Comparison of ENCODE assay signal across 13 cellular contexts in the genomic region with DNA sequence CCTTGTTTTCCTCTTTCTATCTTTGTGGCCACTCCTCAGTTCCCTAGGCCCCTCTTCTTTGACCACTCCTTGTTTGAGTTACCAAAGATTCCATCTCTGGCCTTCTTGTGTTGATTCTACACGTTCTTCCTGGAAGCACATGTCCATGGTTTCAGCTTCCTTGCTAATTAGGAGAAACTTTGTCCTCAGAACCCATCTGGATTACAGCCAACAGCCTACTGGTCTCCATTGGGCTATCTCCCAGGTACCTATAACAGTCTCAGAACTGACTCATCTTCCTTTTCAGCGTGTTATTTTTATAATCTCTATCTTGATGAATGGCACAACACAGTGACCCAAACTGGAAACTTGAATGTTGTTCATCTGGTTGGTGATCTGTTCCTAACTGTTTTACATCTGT. TPM values are rescaled to one million over a fixed set of nuclear protein-coding genes. Genes with fewer than 3 reads are reported as not detected.
DNase-seq lines count a peak whose midpoint lies in the region; ATAC-seq, FAIRE-seq and TF ChIP-seq lines count a peak whose summit lies in the region.
"Had no signal": no experiment of that assay in that cellular context is flagged by ENCODE, and none has a peak within 500 bp of the region (broad histone marks: within the 10 kb centered on the region; RNA-seq: fewer than 3 reads in every experiment).

No MANE protein-coding gene starts in this region.

- peak overlapping the region; percentile 71 for H3K27ac ChIP-seq in K562 (ENCODE audit: extremely low read depth, low read depth, low read length)
- H3K27ac ChIP-seq in vagina: no peak overlapping the region

- TF ChIP-seq RAD21 in K562 (CRISPR knock-in tag; conservative IDR thresholded peaks at IDR 0.05 in 1 of 2, IDR thresholded peaks at IDR 0.05 in 1 of 2): no peak

- H3K9me3 ChIP-seq in K562 (replicated peaks; ENCODE audit: control insufficient read depth, insufficient read depth, low read depth, low read length): peaks cover 3% of the 10 kb centered on the region; the same call in 1 of the 2 replicates
- H3K9me3 ChIP-seq in vagina: no peaks in the 10 kb centered on the region

- peaks cover 0 to 6% (median 0%) of the 10 kb centered on the region in 7 donors for H3K9me3 Mint-ChIP-seq in naive B cell

- H4K20me1 ChIP-seq in K562 (replicated peaks; ENCODE audit: control insufficient read depth, insufficient read depth, low read length): no peaks in the 10 kb centered on the region

- no peaks in the 10 kb centered on the region for H3K27me3 Mint-ChIP-seq in naive B cell

- H3K36me3 ChIP-seq in K562 (ENCODE audit: control insufficient read depth, insufficient read depth, low read length): peaks cover 10% of the 10 kb centered on the region
- no peaks in the 10 kb centered on the region for H3K36me3 ChIP-seq in vagina

- TF ChIP-seq CTCF in K562 (IDR thresholded peaks at IDR 0.05 in 2 of 3, conservative IDR thresholded peaks at IDR 0.05 in 1 of 3; ENCODE audit: insufficient read depth in 2 of 3, low read depth in 1 of 3, low read length in 3 of 3) (no peak), vagina (IDR thresholded peaks at IDR 0.05) (no peak)

- BruUV-seq in K562 (replicated peaks; lab: Mats Ljungman, UMichigan): no TSS peak

- peak overlapping the region in 2 of 8 donors; percentile 10 to 54 for H3K4me3 Mint-ChIP-seq in naive B cell

- ATAC-seq in K562: peak; percentile 66
- ATAC-seq in naive B cell (ENCODE audit: low read depth in 2 of 2): no peak

- WGBS in K562 (ENCODE audit: insufficient coverage, low coverage, missing lambda C conversion rate): 0% methylated on average over 2 of the region's 2 CpGs

- peaks cover 95% of the 10 kb centered on the region for H3K79me2 ChIP-seq in K562 (ENCODE audit: control insufficient read depth, insufficient read depth, low read length)

- intact Hi-C loops in K562 (cut with micrococcal nuclease): no loop called here
- intact Hi-C loops in vagina (cut with DNase I): no loop called here

- POLR2A ChIA-PET in K562 (lab: Yijun Ruan, JAX): interaction anchor here (0.9 kb wide), 1 partner anchor 12 kb away, joined by 3 read pairs; no protein-coding TSS in a partner anchor

- H3K4me2 ChIP-seq in K562 (ENCODE audit: insufficient read depth, low read length): peak overlapping the region; percentile 61

- peak; percentile 42; the same call in 1 of the 2 replicates for TF ChIP-seq EP300 in K562 (IDR thresholded peaks at IDR 0.05; ENCODE audit: low read length)

- H3K36me3 Mint-ChIP-seq in naive B cell: peaks cover 0 to 9% of the 10 kb centered on the region in 2 donors

- peak overlapping the region in 5 of 6 donors; percentile 1 to 84 (median 49) for H3K27ac Mint-ChIP-seq in naive B cell

- no peak for TF ChIP-seq POLR2A in K562 (conservative IDR thresholded peaks at IDR 0.05)
- TF ChIP-seq POLR2A in vagina (IDR thresholded peaks at IDR 0.05): no peak

- peak overlapping the region; percentile 57 for H2AFZ ChIP-seq in K562 (ENCODE audit: low read depth, low read length)

- peaks cover 3% of the 10 kb centered on the region for H3K9me1 ChIP-seq in K562 (ENCODE audit: control insufficient read depth, insufficient read depth, low read length)

- peak overlapping the region in 1 of 2 experiments; percentile 45; a peak in 2 of 4 replicates for H3K9ac ChIP-seq in K562 (ENCODE audit: insufficient read depth in 1 of 2, low read depth in 2 of 2, low read length in 2 of 2)

- CTCF ChIA-PET in K562 (lab: Yijun Ruan, JAX; ENCODE audit: low intra/inter-chr PET ratio): no interaction called here

- DNase-seq in EH (ENCODE audit: low read depth) (peak; percentile 79), LoVo (ENCODE audit: low spot score) (peak; percentile 40), K562 (ENCODE audit: extremely low read depth in 1 of 4, low spot score in 3 of 4) (peak; percentile 47 to 81 (median 56)), naive B cell (no peak), NCI-H748 (lab: John Stamatoyannopoulos, UW; ENCODE audit: unreplicated experiment) (no peak), vagina (ENCODE audit: extremely low spot score in 2 of 2) (no peak), SIG-M5 (lab: John Stamatoyannopoulos, UW) (no peak)
- DNase-seq: activated CD4-positive, alpha-beta T cell treated with anti-CD3 and anti-CD28 coated beads, Interleukin-2, amount 50 U/mL, for 48 hours; amygdala; DMS153; NCI-H1092; SW 1271 had no signal

- H3K4me1 ChIP-seq in K562 (replicated peaks in 1 of 2; ENCODE audit: control insufficient read depth in 2 of 2, insufficient read depth in 2 of 2, low read length in 2 of 2) (peaks cover 8 to 35% of the 10 kb centered on the region in 2 experiments), vagina (peaks cover 22% of the 10 kb centered on the region)

- H3K4me1 Mint-ChIP-seq in naive B cell: peaks cover 43 to 46% (median 44%) of the 10 kb centered on the region in 3 donors

- peak; percentile 88 for FAIRE-seq in K562 (lab: Jason Lieb, UNC)
- FAIRE-seq: endometrium had no signal

- H3K27me3 ChIP-seq in K562 (ENCODE audit: control insufficient read depth in 2 of 2, insufficient read depth in 2 of 2, low read length in 2 of 2): no peaks in the 10 kb centered on the region
- no peaks in the 10 kb centered on the region for H3K27me3 ChIP-seq in vagina

- in situ Hi-C loops in K562 (cut with MboI): no loop called here

- H3K4me3 ChIP-seq in K562 (no peak overlapping the region), vagina (no peak overlapping the region)

TF ChIP-seq in K562, 482 proteins besides CTCF, POLR2A, EP300 and RAD21 (continues in another document):
- TF ChIP-seq ZNF23 (CRISPR knock-in tag; IDR thresholded peaks at IDR 0.05) (no peak), EHMT2 (IDR thresholded peaks at IDR 0.05) (peak; percentile 68)

RNA-seq across cellular contexts. Expression of a gene that starts 17.5 kb away (rescaled TPM):
- total RNA-seq in K562 (2011; cell fraction: chromatin; rRNA removed; ENCODE audit: low replicate concordance): 110 and 162 TPM in 2 replicates
- total RNA-seq in K562 (2011; cell fraction: nucleolus; rRNA removed): 64.7 and 74.2 TPM in 2 replicates
- 91.5 and 148 TPM in 2 replicates for total RNA-seq in K562 (2011; cell fraction: nucleoplasm; rRNA removed)
- total RNA-seq in K562 (2014; rRNA removed): 28.0 and 30.9 TPM in 2 replicates
- 27.1 and 30.2 TPM in 2 replicates for total RNA-seq in K562 (2014; rRNA removed; fragmentation: Illumina TruSeq; extraction: Trizol)
- 26.4 and 26.5 TPM in 2 replicates for total RNA-seq in K562 (2015; rRNA removed; fragmentation: Illumina TruSeq; extraction: Trizol)
- total RNA-seq in K562 (2021): 36.3 and 38.3 TPM in 2 replicates
- 75.5 and 80.5 TPM in 2 replicates for polyA plus RNA-seq in K562 (2011; rRNA removed)
- polyA plus RNA-seq in K562 (2011; cell fraction: cytosol; rRNA removed): 35.6 and 71.0 TPM in 2 replicates
- polyA plus RNA-seq in K562 (2011; cell fraction: nucleus; rRNA removed): 49.7 and 103 TPM in 2 replicates
- polyA plus RNA-seq in K562 (2012): 30.7 and 33.4 TPM in 2 replicates
- polyA plus RNA-seq in K562 (2014; fragmentation: Illumina TruSeq; extraction: Trizol): 59.4 and 78.9 TPM in 2 replicates
- polyA plus RNA-seq in K562 (2014; fragmentation: Nextera tagmentation; extraction: Ambion mirVana): 1 to 10 TPM; 3.4 to 6.2 TPM
- 29.4 and 36.2 TPM in 2 replicates for polyA plus RNA-seq in K562 (2014; rRNA removed)
- 87.3 and 110 TPM in 2 replicates for polyA minus RNA-seq in K562 (2011; rRNA and poly(A)+ RNA removed)
- polyA minus RNA-seq in K562 (2011; cell fraction: cytosol; rRNA and poly(A)+ RNA removed): 29.1 and 39.5 TPM in 2 replicates
- polyA minus RNA-seq in K562 (2011; cell fraction: nucleus; rRNA and poly(A)+ RNA removed): 15.2 and 37.9 TPM in 2 replicates
- 10 to 100 TPM; 22.9 to 50.9 (median 31.6) TPM for polyA plus RNA-seq in naive B cell (ENCODE audit: low read depth in 6 of 6)
- total RNA-seq in vagina: 45.7 TPM

RNA-seq across cellular contexts. Expression of a gene that starts 50.2 kb away (rescaled TPM):
- total RNA-seq in K562 (2011; cell fraction: chromatin; rRNA removed; ENCODE audit: low replicate concordance): 27.2 and 64.0 TPM in 2 replicates
- 34.3 and 43.7 TPM in 2 replicates for total RNA-seq in K562 (2011; cell fraction: nucleolus; rRNA removed)
- 23.7 and 26.5 TPM in 2 replicates for total RNA-seq in K562 (2011; cell fraction: nucleoplasm; rRNA removed)
- total RNA-seq in K562 (2014; rRNA removed): 16.7 and 18.7 TPM in 2 replicates
- 7.0 and 11.3 TPM in 2 replicates for total RNA-seq in K562 (2014; rRNA removed; fragmentation: Illumina TruSeq; extraction: Trizol)
- 13.8 and 15.3 TPM in 2 replicates for total RNA-seq in K562 (2015; rRNA removed; fragmentation: Illumina TruSeq; extraction: Trizol)
- total RNA-seq in K562 (2021): 22.4 and 24.7 TPM in 2 replicates
- polyA plus RNA-seq in K562 (2011; rRNA removed): 18.0 and 35.5 TPM in 2 replicates
- polyA plus RNA-seq in K562 (2011; cell fraction: cytosol; rRNA removed): 25.3 and 30.6 TPM in 2 replicates
- polyA plus RNA-seq in K562 (2011; cell fraction: nucleus; rRNA removed): 115 and 170 TPM in 2 replicates
- polyA plus RNA-seq in K562 (2012): 18.7 and 36.5 TPM in 2 replicates
- polyA plus RNA-seq in K562 (2014; fragmentation: Illumina TruSeq; extraction: Trizol): 14.0 and 15.4 TPM in 2 replicates
- polyA plus RNA-seq in K562 (2014; fragmentation: Nextera tagmentation; extraction: Ambion mirVana): 10 to 100 TPM in 1 of 2 experiments, 1 to 10 TPM in 1; 6.8 to 10.2 TPM
- 19.2 and 19.6 TPM in 2 replicates for polyA plus RNA-seq in K562 (2014; rRNA removed)
- polyA minus RNA-seq in K562 (2011; rRNA and poly(A)+ RNA removed): 18.7 and 22.6 TPM in 2 replicates
- polyA minus RNA-seq in K562 (2011; cell fraction: cytosol; rRNA and poly(A)+ RNA removed): 15.3 and 31.1 TPM in 2 replicates
- 24.4 and 39.9 TPM in 2 replicates for polyA minus RNA-seq in K562 (2011; cell fraction: nucleus; rRNA and poly(A)+ RNA removed)
- 10 to 100 TPM; 23.2 to 36.6 (median 29.1) TPM for polyA plus RNA-seq in naive B cell (ENCODE audit: low read depth in 6 of 6)
- 30.0 TPM for total RNA-seq in vagina

RNA-seq across cellular contexts. Expression of a gene that starts 50.3 kb away (rescaled TPM):
- 10.2 and 20.9 TPM in 2 replicates for total RNA-seq in K562 (2011; cell fraction: chromatin; rRNA removed; ENCODE audit: low replicate concordance)
- total RNA-seq in K562 (2011; cell fraction: nucleolus; rRNA removed): 24.3 and 24.6 TPM in 2 replicates
- total RNA-seq in K562 (2011; cell fraction: nucleoplasm; rRNA removed): 14.3 and 20.0 TPM in 2 replicates
- 6.2 and 6.4 TPM in 2 replicates for total RNA-seq in K562 (2014; rRNA removed)
- 1.5 and 2.0 TPM in 2 replicates for total RNA-seq in K562 (2014; rRNA removed; fragmentation: Illumina TruSeq; extraction: Trizol)
- 2.4 and 2.9 TPM in 2 replicates for total RNA-seq in K562 (2015; rRNA removed; fragmentation: Illumina TruSeq; extraction: Trizol)
- total RNA-seq in K562 (2021): 8.9 and 9.4 TPM in 2 replicates
- 7.4 and 20.2 TPM in 2 replicates for polyA plus RNA-seq in K562 (2011; rRNA removed)
- 12.4 and 18.8 TPM in 2 replicates for polyA plus RNA-seq in K562 (2011; cell fraction: cytosol; rRNA removed)
- polyA plus RNA-seq in K562 (2011; cell fraction: nucleus; rRNA removed): 117 and 147 TPM in 2 replicates
- 8.6 and 18.7 TPM in 2 replicates for polyA plus RNA-seq in K562 (2012)
- 4.3 and 5.9 TPM in 2 replicates for polyA plus RNA-seq in K562 (2014; fragmentation: Illumina TruSeq; extraction: Trizol)
- 1 to 10 TPM; 1.6 to 3.2 TPM for polyA plus RNA-seq in K562 (2014; fragmentation: Nextera tagmentation; extraction: Ambion mirVana)
- polyA plus RNA-seq in K562 (2014; rRNA removed): 11.5 and 12.5 TPM in 2 replicates
- 0.60 and 1.3 TPM in 2 replicates for polyA minus RNA-seq in K562 (2011; rRNA and poly(A)+ RNA removed)
- 2.9 and 10.5 TPM in 2 replicates for polyA minus RNA-seq in K562 (2011; cell fraction: cytosol; rRNA and poly(A)+ RNA removed)
- polyA minus RNA-seq in K562 (2011; cell fraction: nucleus; rRNA and poly(A)+ RNA removed): 17.8 and 20.9 TPM in 2 replicates
- polyA plus RNA-seq in naive B cell (ENCODE audit: low read depth in 6 of 6): 10 to 100 TPM; 16.6 to 38.4 (median 22.5) TPM
- total RNA-seq in vagina: 22.1 TPM

Comparison
In these comparisons a context has a peak if more than half of its experiments do, and no peak if none do; other contexts are left out.
1. DNase-seq: peak in EH (single experiment), LoVo (single experiment) and K562 (4 of 4); none in naive B cell (single experiment), NCI-H748 (single experiment), vagina (0 of 2) and SIG-M5 (single experiment).